Comparison of ENCODE assay signal across 11 cellular contexts in genomic region chr6:40997256-40997957, GRCh38. TPM values are rescaled to one million over a fixed set of nuclear protein-coding genes. Genes with fewer than 3 reads are reported as not detected.
A peak's percentile ranks its signal among the peaks of the same experiment; 100 is the strongest.
DNase-seq lines count a peak whose midpoint lies in the region; ATAC-seq, FAIRE-seq and TF ChIP-seq lines count a peak whose summit lies in the region.
"Had no signal": no experiment of that assay in that cellular context is flagged by ENCODE, and none has a peak within 500 bp of the region (broad histone marks: within the 10 kb centered on the region; RNA-seq: fewer than 3 reads in every experiment).

No MANE protein-coding gene starts in this region.

- no peaks in the 10 kb centered on the region for H3K4me1 Mint-ChIP-seq in T-helper 2 cell treated with Interferon-gamma antibody and Interleukin-4, amounts not matched to agents 5 μg/mL and 100 μg/mL, for 36 hours (ENCODE audit: low read depth)
- H3K4me1 Mint-ChIP-seq in activated CD8-positive, alpha-beta T cell treated with anti-CD3 and anti-CD28 coated beads, Interleukin-2, amount 10 ng/mL, durations not matched to agents 7 days and 5 days (ENCODE audit: low read depth) = no peaks in the 10 kb centered on the region
- H3K4me1 Mint-ChIP-seq: IgD-negative memory B cell had no signal

- no peaks in the 10 kb centered on the region for H3K9me3 ChIP-seq in A549
- no peaks in the 10 kb centered on the region for H3K9me3 ChIP-seq in right lobe of liver

- 3% methylated on average over 4 of the region's 4 CpGs for WGBS in A549 (ENCODE audit: missing lambda C conversion rate)
- WGBS in right lobe of liver (ENCODE audit: insufficient coverage, low coverage, low lambda C conversion rate, missing lambda C conversion rate) = 17% methylated on average over 2 of the region's 4 CpGs

- TF ChIP-seq POLR2A in A549 (IDR thresholded peaks at IDR 0.05; ENCODE audit: low read length) = no peak
- TF ChIP-seq POLR2A in right lobe of liver (IDR thresholded peaks at IDR 0.05) = no peak

- H3K4me3 ChIP-seq in A549 = peak overlapping the region; percentile 18; the same call in 1 of the 3 replicates
- H3K4me3 ChIP-seq in right lobe of liver = no peak overlapping the region

- no peak overlapping the region for H3K27ac Mint-ChIP-seq in T-helper 2 cell treated with Interferon-gamma antibody and Interleukin-4, amounts not matched to agents 5 μg/mL and 100 μg/mL, for 36 hours
- H3K27ac Mint-ChIP-seq in activated CD8-positive, alpha-beta T cell treated with anti-CD3 and anti-CD28 coated beads, Interleukin-2, amount 10 ng/mL, durations not matched to agents 7 days and 5 days = no peak overlapping the region
- H3K27ac Mint-ChIP-seq: activated T-cell treated with anti-CD3 and anti-CD28 coated beads, Interleukin-2, amount 50 U/mL, for 24 hours; IgD-negative memory B cell had no signal

- no peak overlapping the region for H3K4me3 Mint-ChIP-seq in T-helper 2 cell treated with Interferon-gamma antibody and Interleukin-4, amounts not matched to agents 5 μg/mL and 100 μg/mL, for 36 hours
- no peak overlapping the region for H3K4me3 Mint-ChIP-seq in activated CD8-positive, alpha-beta T cell treated with anti-CD3 and anti-CD28 coated beads, Interleukin-2, amount 10 ng/mL, durations not matched to agents 7 days and 5 days
- H3K4me3 Mint-ChIP-seq: activated T-cell treated with anti-CD3 and anti-CD28 coated beads, Interleukin-2, amount 50 U/mL, for 24 hours; IgD-negative memory B cell had no signal

- TF ChIP-seq RAD21 in A549 (conservative IDR thresholded peaks at IDR 0.05 in 1 of 2, IDR thresholded peaks at IDR 0.05 in 1 of 2) = peak in 1 of 2 experiments; percentile 36; a peak in 4 of 5 replicates

- peak; percentile 68 to 74; a peak in 3 of 5 replicates for TF ChIP-seq EP300 in A549 (IDR thresholded peaks at IDR 0.05)

- H3K27me3 ChIP-seq in right lobe of liver = no peaks in the 10 kb centered on the region

- H3K27me3 Mint-ChIP-seq in T-helper 2 cell treated with Interferon-gamma antibody and Interleukin-4, amounts not matched to agents 5 μg/mL and 100 μg/mL, for 36 hours (ENCODE audit: low read depth) = peaks cover 41% of the 10 kb centered on the region
- H3K27me3 Mint-ChIP-seq in activated CD8-positive, alpha-beta T cell treated with anti-CD3 and anti-CD28 coated beads, Interleukin-2, amount 10 ng/mL, durations not matched to agents 7 days and 5 days (ENCODE audit: low read depth) = peaks cover 52% of the 10 kb centered on the region

- POLR2A ChIA-PET in A549 (lab: Yijun Ruan, JAX) = interaction anchor here (0.9 to 2.5 kb wide), 4 partner anchors 39 to 90 kb away, joined by 4 to 16 read pairs (median 6); no protein-coding TSS in a partner anchor
- POLR2A ChIA-PET in activated CD8-positive, alpha-beta T cell treated with anti-CD3 and anti-CD28 coated beads, Interleukin-2, amount 10 ng/mL, durations not matched to agents 7 days and 5 days (lab: Charles Lee) = no interaction called here

- H3K4me1 ChIP-seq in A549 (peaks cover 48% of the 10 kb centered on the region), right lobe of liver (peaks cover 0 to 29% (median 9%) of the 10 kb centered on the region in 4 donors)

- TF ChIP-seq CTCF in A549 (IDR thresholded peaks at IDR 0.05) (no peak), right lobe of liver (IDR thresholded peaks at IDR 0.05) (no peak)

- peak; percentile 80 to 89 for ATAC-seq in A549
- ATAC-seq in right lobe of liver = peak; percentile 52 to 70 (median 66)
- ATAC-seq in HG03354 (IDR thresholded peaks at IDR 0.05; ENCODE audit: poor library complexity, severe bottlenecking, unreplicated experiment) = no peak
- no peak for ATAC-seq in activated CD8-positive, alpha-beta T cell treated with anti-CD3 and anti-CD28 coated beads, Interleukin-2, amount 10 ng/mL, durations not matched to agents 7 days and 5 days

- H3K27ac ChIP-seq in A549 (peak overlapping the region; percentile 96 to 97), cingulate gyrus (ENCODE audit: low read depth, low read length) (peak overlapping the region; percentile 80), right lobe of liver (peak overlapping the region; percentile 1 to 47 (median 4))

- H3K36me3 ChIP-seq in right lobe of liver = no peaks in the 10 kb centered on the region

- DNase-seq in A549 (ENCODE audit: low read depth in 1 of 2, low spot score in 1 of 2) = peak; percentile 68 to 86
- peak; percentile 30 for DNase-seq in HuH-7.5 (ENCODE audit: low spot score)
- peak in 1 of 3 donors; percentile 25 for DNase-seq in right lobe of liver
- DNase-seq in activated naive CD4-positive, alpha-beta T cell treated with Interleukin-2 at 50 U/mL for 16 hours = no peak
- no peak for DNase-seq in T-helper 2 cell treated with Interferon-gamma antibody and Interleukin-4, amounts not matched to agents 5 μg/mL and 100 μg/mL, for 36 hours (ENCODE audit: low spot score)
- no peak for DNase-seq in activated CD8-positive, alpha-beta T cell treated with anti-CD3 and anti-CD28 coated beads, Interleukin-2, amount 10 ng/mL, durations not matched to agents 7 days and 5 days
- DNase-seq: activated T-cell treated with anti-CD3 and anti-CD28 coated beads, Interleukin-2, amount 50 U/mL, for 24 hours; DND-41 had no signal

- peak overlapping the region; percentile 81 for H3K4me2 ChIP-seq in A549

- CTCF ChIA-PET in A549 (lab: Yijun Ruan, JAX) = interaction anchor here (0.9 to 3.9 kb wide), 5 partner anchors 30 to 429 kb away, joined by 3 to 20 read pairs (median 3); no protein-coding TSS in a partner anchor
- CTCF ChIA-PET in activated CD8-positive, alpha-beta T cell treated with anti-CD3 and anti-CD28 coated beads, Interleukin-2, amount 10 ng/mL, durations not matched to agents 7 days and 5 days (lab: Charles Lee) = interaction anchor here (1.4 to 3.7 kb wide), 3 partner anchors 17 to 32 kb away, joined by 3 to 19 read pairs (median 5); no protein-coding TSS in a partner anchor

- intact Hi-C loops in right lobe of liver (cut with DNase I) = no loop called here

- no peak for FAIRE-seq in A549 (lab: Jason Lieb, UNC)

- no peaks in the 10 kb centered on the region for H3K36me3 Mint-ChIP-seq in T-helper 2 cell treated with Interferon-gamma antibody and Interleukin-4, amounts not matched to agents 5 μg/mL and 100 μg/mL, for 36 hours (ENCODE audit: low read depth)
- H3K36me3 Mint-ChIP-seq in activated CD8-positive, alpha-beta T cell treated with anti-CD3 and anti-CD28 coated beads, Interleukin-2, amount 10 ng/mL, durations not matched to agents 7 days and 5 days (ENCODE audit: low read depth) = no peaks in the 10 kb centered on the region
- H3K36me3 Mint-ChIP-seq: IgD-negative memory B cell had no signal

- H3K9me3 Mint-ChIP-seq in T-helper 2 cell treated with Interferon-gamma antibody and Interleukin-4, amounts not matched to agents 5 μg/mL and 100 μg/mL, for 36 hours = no peaks in the 10 kb centered on the region
- H3K9me3 Mint-ChIP-seq in activated CD8-positive, alpha-beta T cell treated with anti-CD3 and anti-CD28 coated beads, Interleukin-2, amount 10 ng/mL, durations not matched to agents 7 days and 5 days (ENCODE audit: insufficient read depth) = no peaks in the 10 kb centered on the region
- H3K9me3 Mint-ChIP-seq: activated T-cell treated with anti-CD3 and anti-CD28 coated beads, Interleukin-2, amount 50 U/mL, for 24 hours; IgD-negative memory B cell had no signal

TF ChIP-seq in A549, 52 proteins besides CTCF, POLR2A, EP300 and RAD21 (continues in another document):
- no peak for TF ChIP-seq FOXS1 (CRISPR knock-in tag; IDR thresholded peaks at IDR 0.05)
- TF ChIP-seq CBX2 (IDR thresholded peaks at IDR 0.05; ENCODE audit: borderline replicate concordance, low read depth) = no peak
- TF ChIP-seq HMGXB4 (CRISPR knock-in tag; IDR thresholded peaks at IDR 0.05; ENCODE audit: borderline replicate concordance) = no peak
- no peak for TF ChIP-seq HDAC2 (IDR thresholded peaks at IDR 0.05)
- TF ChIP-seq TFCP2L1 (CRISPR knock-in tag; IDR thresholded peaks at IDR 0.05) = no peak

RNA-seq across cellular contexts. Expression of gene UNC5CL, which starts 41.6 kb away (rescaled TPM):
- polyA plus RNA-seq in A549 (2011; rRNA removed) (2.2 and 2.8 TPM in 2 replicates), A549 (2017; fragmentation: RNase III; extraction: RNeasy Plus Mini Kit Qiagen cat#74134 plus additional on column Dnase treatment) (0.79 to 1.2 TPM (median 1.1 TPM) in 3 replicates)
- polyA plus RNA-seq in A549 (2012; cell fraction: cytosol; rRNA removed) = 1.2 and 1.5 TPM in 2 replicates
- polyA plus RNA-seq in A549 (2012; cell fraction: nucleus; rRNA removed) = 5.2 and 6.2 TPM in 2 replicates
- 1.2 and 1.3 TPM in 2 replicates for polyA minus RNA-seq in A549 (2011; rRNA and poly(A)+ RNA removed)
- 10 to 100 TPM in 4 of 6 experiments, 1 to 10 TPM in 2; 5.0 to 35.7 (median 13.5) TPM for total RNA-seq in right lobe of liver
- 1 to 10 TPM; 1.1 TPM for total RNA-seq in activated CD8-positive, alpha-beta T cell treated with anti-CD3 and anti-CD28 coated beads, Interleukin-2, amount 10 ng/mL, durations not matched to agents 7 days and 5 days

RNA-seq across cellular contexts. Expression of gene TSPO2, which starts 44.9 kb away (rescaled TPM):
- polyA plus RNA-seq in A549 (2011; rRNA removed) (not detected in 2 replicates), A549 (2017; fragmentation: RNase III; extraction: RNeasy Plus Mini Kit Qiagen cat#74134 plus additional on column Dnase treatment) (not detected in 3 replicates)
- polyA plus RNA-seq in A549 (2012; cell fraction: cytosol; rRNA removed) = 0.08 and 0.17 TPM in 2 replicates
- not detected in 2 replicates for polyA plus RNA-seq in A549 (2012; cell fraction: nucleus; rRNA removed)
- not detected in 2 replicates for polyA minus RNA-seq in A549 (2011; rRNA and poly(A)+ RNA removed)
- under 1 TPM; 0.22 to 0.86 (median 0.52) TPM for total RNA-seq in right lobe of liver
- total RNA-seq in activated CD8-positive, alpha-beta T cell treated with anti-CD3 and anti-CD28 coated beads, Interleukin-2, amount 10 ng/mL, durations not matched to agents 7 days and 5 days = not detected
- polyA plus RNA-seq: IgD-negative memory B cell had no signal

RNA-seq across cellular contexts. Expression of gene APOBEC2, which starts 55.6 kb away (rescaled TPM):
- not detected in 2 replicates for polyA plus RNA-seq in A549 (2011; rRNA removed)
- not detected in 2 replicates for polyA plus RNA-seq in A549 (2012; cell fraction: cytosol; rRNA removed)
- polyA plus RNA-seq in A549 (2012; cell fraction: nucleus; rRNA removed) = not detected in 2 replicates
- not detected in 3 replicates for polyA plus RNA-seq in A549 (2017; fragmentation: RNase III; extraction: RNeasy Plus Mini Kit Qiagen cat#74134 plus additional on column Dnase treatment)
- polyA minus RNA-seq in A549 (2011; rRNA and poly(A)+ RNA removed) = not detected in 2 replicates
- total RNA-seq in right lobe of liver = not detected
- not detected for total RNA-seq in activated CD8-positive, alpha-beta T cell treated with anti-CD3 and anti-CD28 coated beads, Interleukin-2, amount 10 ng/mL, durations not matched to agents 7 days and 5 days

Comparison
In these comparisons a context has a peak if more than half of its experiments do, and no peak if none do; other contexts are left out.
1. ATAC-seq: peak in A549 (2 of 2) and right lobe of liver (4 of 4); none in HG03354 (single experiment) and activated CD8-positive, alpha-beta T cell treated with anti-CD3 and anti-CD28 coated beads, Interleukin-2, amount 10 ng/mL, durations not matched to agents 7 days and 5 days (single experiment).
2. DNase-seq: peak in A549 (2 of 2) and HuH-7.5 (single experiment); none in activated naive CD4-positive, alpha-beta T cell treated with Interleukin-2 at 50 U/mL for 16 hours (single experiment), T-helper 2 cell treated with Interferon-gamma antibody and Interleukin-4, amounts not matched to agents 5 μg/mL and 100 μg/mL, for 36 hours (single experiment) and activated CD8-positive, alpha-beta T cell treated with anti-CD3 and anti-CD28 coated beads, Interleukin-2, amount 10 ng/mL, durations not matched to agents 7 days and 5 days (single experiment).
3. H3K27ac ChIP-seq: peak in every context shown above with its lines; median percentile 96 in A549; 80 in cingulate gyrus; 4 in right lobe of liver.